In the genomic region with DNA sequence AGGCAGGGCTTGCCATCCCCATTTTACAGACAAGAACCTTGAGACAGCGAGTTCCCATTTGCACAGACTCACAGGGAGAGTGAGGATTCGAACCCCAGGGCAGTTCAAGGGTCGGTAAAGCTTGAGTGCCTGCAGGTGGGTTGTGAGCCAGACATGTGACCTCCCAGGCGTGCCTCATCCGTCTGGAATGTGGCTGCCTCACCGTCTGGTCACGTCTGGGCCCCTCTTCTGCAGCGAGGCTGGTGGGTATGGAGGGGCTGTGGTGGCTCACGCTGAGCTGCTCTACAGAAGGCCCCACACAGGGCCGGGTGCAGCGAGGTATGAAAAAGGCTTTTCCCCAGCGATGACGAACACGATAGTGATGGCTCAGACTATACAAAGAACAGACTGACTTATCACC, we compare ENCODE assay signal across 1 cellular context.
TF ChIP-seq lines count a peak whose summit lies in the region.

No MANE protein-coding gene starts in this region.

TF ChIP-seq in GM23338, 12 proteins besides CTCF, POLR2A, EP300 and RAD21 (continued from another document):
- TF ChIP-seq, protein P1, sequence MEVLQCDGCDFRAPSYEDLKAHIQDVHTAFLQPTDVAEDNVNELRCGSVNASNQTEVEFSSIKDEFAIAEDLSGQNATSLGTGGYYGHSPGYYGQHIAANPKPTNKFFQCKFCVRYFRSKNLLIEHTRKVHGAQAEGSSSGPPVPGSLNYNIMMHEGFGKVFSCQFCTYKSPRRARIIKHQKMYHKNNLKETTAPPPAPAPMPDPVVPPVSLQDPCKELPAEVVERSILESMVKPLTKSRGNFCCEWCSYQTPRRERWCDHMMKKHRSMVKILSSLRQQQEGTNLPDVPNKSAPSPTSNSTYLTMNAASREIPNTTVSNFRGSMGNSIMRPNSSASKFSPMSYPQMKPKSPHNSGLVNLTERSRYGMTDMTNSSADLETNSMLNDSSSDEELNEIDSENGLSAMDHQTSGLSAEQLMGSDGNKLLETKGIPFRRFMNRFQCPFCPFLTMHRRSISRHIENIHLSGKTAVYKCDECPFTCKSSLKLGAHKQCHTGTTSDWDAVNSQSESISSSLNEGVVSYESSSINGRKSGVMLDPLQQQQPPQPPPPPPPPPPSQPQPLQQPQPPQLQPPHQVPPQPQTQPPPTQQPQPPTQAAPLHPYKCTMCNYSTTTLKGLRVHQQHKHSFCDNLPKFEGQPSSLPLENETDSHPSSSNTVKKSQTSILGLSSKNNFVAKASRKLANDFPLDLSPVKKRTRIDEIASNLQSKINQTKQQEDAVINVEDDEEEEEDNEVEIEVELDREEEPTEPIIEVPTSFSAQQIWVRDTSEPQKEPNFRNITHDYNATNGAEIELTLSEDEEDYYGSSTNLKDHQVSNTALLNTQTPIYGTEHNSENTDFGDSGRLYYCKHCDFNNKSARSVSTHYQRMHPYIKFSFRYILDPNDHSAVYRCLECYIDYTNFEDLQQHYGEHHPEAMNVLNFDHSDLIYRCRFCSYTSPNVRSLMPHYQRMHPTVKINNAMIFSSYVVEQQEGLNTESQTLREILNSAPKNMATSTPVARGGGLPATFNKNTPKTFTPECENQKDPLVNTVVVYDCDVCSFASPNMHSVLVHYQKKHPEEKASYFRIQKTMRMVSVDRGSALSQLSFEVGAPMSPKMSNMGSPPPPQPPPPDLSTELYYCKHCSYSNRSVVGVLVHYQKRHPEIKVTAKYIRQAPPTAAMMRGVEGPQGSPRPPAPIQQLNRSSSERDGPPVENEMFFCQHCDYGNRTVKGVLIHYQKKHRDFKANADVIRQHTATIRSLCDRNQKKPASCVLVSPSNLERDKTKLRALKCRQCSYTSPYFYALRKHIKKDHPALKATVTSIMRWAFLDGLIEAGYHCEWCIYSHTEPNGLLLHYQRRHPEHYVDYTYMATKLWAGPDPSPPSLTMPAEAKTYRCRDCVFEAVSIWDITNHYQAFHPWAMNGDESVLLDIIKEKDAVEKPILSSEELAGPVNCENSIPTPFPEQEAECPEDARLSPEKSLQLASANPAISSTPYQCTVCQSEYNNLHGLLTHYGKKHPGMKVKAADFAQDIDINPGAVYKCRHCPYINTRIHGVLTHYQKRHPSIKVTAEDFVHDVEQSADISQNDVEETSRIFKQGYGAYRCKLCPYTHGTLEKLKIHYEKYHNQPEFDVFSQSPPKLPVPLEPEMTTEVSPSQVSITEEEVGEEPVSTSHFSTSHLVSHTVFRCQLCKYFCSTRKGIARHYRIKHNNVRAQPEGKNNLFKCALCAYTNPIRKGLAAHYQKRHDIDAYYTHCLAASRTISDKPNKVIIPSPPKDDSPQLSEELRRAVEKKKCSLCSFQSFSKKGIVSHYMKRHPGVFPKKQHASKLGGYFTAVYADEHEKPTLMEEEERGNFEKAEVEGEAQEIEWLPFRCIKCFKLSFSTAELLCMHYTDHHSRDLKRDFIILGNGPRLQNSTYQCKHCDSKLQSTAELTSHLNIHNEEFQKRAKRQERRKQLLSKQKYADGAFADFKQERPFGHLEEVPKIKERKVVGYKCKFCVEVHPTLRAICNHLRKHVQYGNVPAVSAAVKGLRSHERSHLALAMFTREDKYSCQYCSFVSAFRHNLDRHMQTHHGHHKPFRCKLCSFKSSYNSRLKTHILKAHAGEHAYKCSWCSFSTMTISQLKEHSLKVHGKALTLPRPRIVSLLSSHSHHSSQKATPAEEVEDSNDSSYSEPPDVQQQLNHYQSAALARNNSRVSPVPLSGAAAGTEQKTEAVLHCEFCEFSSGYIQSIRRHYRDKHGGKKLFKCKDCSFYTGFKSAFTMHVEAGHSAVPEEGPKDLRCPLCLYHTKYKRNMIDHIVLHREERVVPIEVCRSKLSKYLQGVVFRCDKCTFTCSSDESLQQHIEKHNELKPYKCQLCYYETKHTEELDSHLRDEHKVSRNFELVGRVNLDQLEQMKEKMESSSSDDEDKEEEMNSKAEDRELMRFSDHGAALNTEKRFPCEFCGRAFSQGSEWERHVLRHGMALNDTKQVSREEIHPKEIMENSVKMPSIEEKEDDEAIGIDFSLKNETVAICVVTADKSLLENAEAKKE (CRISPR knock-in tag; IDR thresholded peaks at IDR 0.05), result no peak
- TF ChIP-seq EZH2 (IDR thresholded peaks at IDR 0.05; ENCODE audit: low read depth, unreplicated experiment), result no peak
- TF ChIP-seq, protein P2, sequence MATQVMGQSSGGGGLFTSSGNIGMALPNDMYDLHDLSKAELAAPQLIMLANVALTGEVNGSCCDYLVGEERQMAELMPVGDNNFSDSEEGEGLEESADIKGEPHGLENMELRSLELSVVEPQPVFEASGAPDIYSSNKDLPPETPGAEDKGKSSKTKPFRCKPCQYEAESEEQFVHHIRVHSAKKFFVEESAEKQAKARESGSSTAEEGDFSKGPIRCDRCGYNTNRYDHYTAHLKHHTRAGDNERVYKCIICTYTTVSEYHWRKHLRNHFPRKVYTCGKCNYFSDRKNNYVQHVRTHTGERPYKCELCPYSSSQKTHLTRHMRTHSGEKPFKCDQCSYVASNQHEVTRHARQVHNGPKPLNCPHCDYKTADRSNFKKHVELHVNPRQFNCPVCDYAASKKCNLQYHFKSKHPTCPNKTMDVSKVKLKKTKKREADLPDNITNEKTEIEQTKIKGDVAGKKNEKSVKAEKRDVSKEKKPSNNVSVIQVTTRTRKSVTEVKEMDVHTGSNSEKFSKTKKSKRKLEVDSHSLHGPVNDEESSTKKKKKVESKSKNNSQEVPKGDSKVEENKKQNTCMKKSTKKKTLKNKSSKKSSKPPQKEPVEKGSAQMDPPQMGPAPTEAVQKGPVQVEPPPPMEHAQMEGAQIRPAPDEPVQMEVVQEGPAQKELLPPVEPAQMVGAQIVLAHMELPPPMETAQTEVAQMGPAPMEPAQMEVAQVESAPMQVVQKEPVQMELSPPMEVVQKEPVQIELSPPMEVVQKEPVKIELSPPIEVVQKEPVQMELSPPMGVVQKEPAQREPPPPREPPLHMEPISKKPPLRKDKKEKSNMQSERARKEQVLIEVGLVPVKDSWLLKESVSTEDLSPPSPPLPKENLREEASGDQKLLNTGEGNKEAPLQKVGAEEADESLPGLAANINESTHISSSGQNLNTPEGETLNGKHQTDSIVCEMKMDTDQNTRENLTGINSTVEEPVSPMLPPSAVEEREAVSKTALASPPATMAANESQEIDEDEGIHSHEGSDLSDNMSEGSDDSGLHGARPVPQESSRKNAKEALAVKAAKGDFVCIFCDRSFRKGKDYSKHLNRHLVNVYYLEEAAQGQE (IDR thresholded peaks at IDR 0.05; ENCODE audit: unreplicated experiment), result no peak
- TF ChIP-seq JUNB (IDR thresholded peaks at IDR 0.05; ENCODE audit: unreplicated experiment), result no peak
- TF ChIP-seq ZNF114 (CRISPR knock-in tag; IDR thresholded peaks at IDR 0.05), result no peak
- TF ChIP-seq ETS1 (IDR thresholded peaks at IDR 0.05), result no peak
- TF ChIP-seq ZNF331 (CRISPR knock-in tag; IDR thresholded peaks at IDR 0.05; ENCODE audit: low read depth), result no peak
- TF ChIP-seq EZH2phosphoT487 (IDR thresholded peaks at IDR 0.05; ENCODE audit: unreplicated experiment), result no peak
- no peak for TF ChIP-seq STAT1 (IDR thresholded peaks at IDR 0.05; ENCODE audit: unreplicated experiment)
- TF ChIP-seq CREB1 (CRISPR knock-in tag; IDR thresholded peaks at IDR 0.05; ENCODE audit: low read depth), result no peak
TF ChIP-seq in GM23338: peak in this region for 0.
